1 cellular context compared by ENCODE assay signal in genomic region chr2:68156419-68156818, GRCh38.
TF ChIP-seq lines count a peak whose summit lies in the region.

No MANE protein-coding gene starts in this region.

TF ChIP-seq in SK-N-SH treated with all-trans-retinoic acid at 6 μM for 48 hours, 23 proteins besides CTCF, POLR2A, EP300 and RAD21 (continued from another document):
- TF ChIP-seq PATZ1 (CRISPR knock-in tag; IDR thresholded peaks at IDR 0.05; ENCODE audit: borderline replicate concordance) (no peak), OSR1 (CRISPR knock-in tag; IDR thresholded peaks at IDR 0.05) (no peak), ESRRG (CRISPR knock-in tag; IDR thresholded peaks at IDR 0.05) (no peak), BACH2 (CRISPR knock-in tag; IDR thresholded peaks at IDR 0.05; ENCODE audit: borderline replicate concordance) (no peak), ZFP30 (CRISPR knock-in tag; IDR thresholded peaks at IDR 0.05) (no peak)
- TF ChIP-seq, protein P1, sequence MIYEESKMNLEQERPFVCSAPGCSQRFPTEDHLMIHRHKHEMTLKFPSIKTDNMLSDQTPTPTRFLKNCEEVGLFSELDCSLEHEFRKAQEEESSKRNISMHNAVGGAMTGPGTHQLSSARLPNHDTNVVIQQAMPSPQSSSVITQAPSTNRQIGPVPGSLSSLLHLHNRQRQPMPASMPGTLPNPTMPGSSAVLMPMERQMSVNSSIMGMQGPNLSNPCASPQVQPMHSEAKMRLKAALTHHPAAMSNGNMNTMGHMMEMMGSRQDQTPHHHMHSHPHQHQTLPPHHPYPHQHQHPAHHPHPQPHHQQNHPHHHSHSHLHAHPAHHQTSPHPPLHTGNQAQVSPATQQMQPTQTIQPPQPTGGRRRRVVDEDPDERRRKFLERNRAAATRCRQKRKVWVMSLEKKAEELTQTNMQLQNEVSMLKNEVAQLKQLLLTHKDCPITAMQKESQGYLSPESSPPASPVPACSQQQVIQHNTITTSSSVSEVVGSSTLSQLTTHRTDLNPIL (CRISPR knock-in tag; IDR thresholded peaks at IDR 0.05; ENCODE audit: low read depth), result no peak
